13 cellular contexts compared by ENCODE assay signal in the genomic region with DNA sequence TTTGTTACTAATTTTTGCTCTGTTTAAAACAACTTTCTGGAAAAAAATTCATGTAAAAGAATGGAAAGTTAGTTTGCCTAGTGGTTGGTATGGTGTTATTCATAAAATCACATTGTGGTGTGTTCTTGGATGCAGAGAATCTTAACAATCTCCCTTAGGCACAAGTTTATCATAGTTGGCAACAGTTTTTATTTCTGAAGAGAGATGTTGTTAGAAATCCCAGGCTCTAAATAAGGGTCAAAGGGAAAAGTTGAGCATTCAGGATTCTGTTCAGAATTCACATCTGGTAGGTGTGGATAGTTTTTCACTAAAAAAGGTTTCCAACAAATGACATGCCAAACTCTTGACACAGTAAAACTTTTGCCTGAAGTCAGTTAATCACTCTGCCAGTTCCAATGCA. TPM values are rescaled to one million over a fixed set of nuclear protein-coding genes. Genes with fewer than 3 reads are reported as not detected.
DNase-seq lines count a peak whose midpoint lies in the region; ATAC-seq and TF ChIP-seq lines count a peak whose summit lies in the region.
"Had no signal": no experiment of that assay in that cellular context is flagged by ENCODE, and none has a peak within 500 bp of the region (broad histone marks: within the 10 kb centered on the region; RNA-seq: fewer than 3 reads in every experiment).

No MANE protein-coding gene starts in this region.

- H3K4me1 Mint-ChIP-seq in CD4-positive, CD25-positive, alpha-beta regulatory T cell = peaks cover 14 to 25% (median 21%) of the 10 kb centered on the region in 4 donors

- no peak overlapping the region for H3K9ac ChIP-seq in trophoblast cell (ENCODE audit: low read length)

- H3K27me3 Mint-ChIP-seq in CD4-positive, CD25-positive, alpha-beta regulatory T cell = no peaks in the 10 kb centered on the region
- H3K27me3 Mint-ChIP-seq: CD8-positive, alpha-beta memory T cell had no signal

- peaks cover 17% of the 10 kb centered on the region for H3K36me3 ChIP-seq in CD4-positive, CD25-positive, alpha-beta regulatory T cell (ENCODE audit: control insufficient read depth, insufficient read depth, low read length)
- H3K36me3 ChIP-seq in OCI-LY7 (ENCODE audit: insufficient read depth, low read length) (peaks cover 97% of the 10 kb centered on the region), trophoblast cell (ENCODE audit: control insufficient read depth in 1 of 2, insufficient read depth in 2 of 2, low read length in 2 of 2) (peaks cover 1 to 11% of the 10 kb centered on the region in 2 experiments), H7 (replicated peaks; ENCODE audit: control insufficient read depth, insufficient read depth, low read length) (peaks cover 16% of the 10 kb centered on the region)

- no peak overlapping the region for H3K4me3 ChIP-seq in CD4-positive, CD25-positive, alpha-beta regulatory T cell (ENCODE audit: low read depth, low read length)
- H3K4me3 ChIP-seq in OCI-LY7 (ENCODE audit: low read depth, low read length, poor library complexity, severe bottlenecking) (no peak overlapping the region), trophoblast cell (ENCODE audit: low read depth, low read length) (no peak overlapping the region), H7 (ENCODE audit: insufficient read depth, low read depth, low read length) (no peak overlapping the region)

- H4K20me1 ChIP-seq in OCI-LY7 (ENCODE audit: insufficient read depth, low read length) = peaks cover 51% of the 10 kb centered on the region

- H3K4me1 ChIP-seq in CD4-positive, CD25-positive, alpha-beta regulatory T cell (ENCODE audit: control insufficient read depth, insufficient read depth, low read length, poor library complexity, severe bottlenecking) = peaks cover 4% of the 10 kb centered on the region
- H3K4me1 ChIP-seq in OCI-LY7 (ENCODE audit: insufficient read depth, low read length, poor library complexity, severe bottlenecking) = peaks cover 52% of the 10 kb centered on the region
- no peaks in the 10 kb centered on the region for H3K4me1 ChIP-seq in trophoblast cell (ENCODE audit: control insufficient read depth in 1 of 2, insufficient read depth in 2 of 2, low read length in 2 of 2)
- H3K4me1 ChIP-seq: Caco-2 had no signal

- no TSS peak for BruUV-seq in OCI-LY7 (replicated peaks; lab: Mats Ljungman, UMichigan)

- H2BK120ac ChIP-seq in trophoblast cell (ENCODE audit: insufficient read depth, low read length, poor library complexity) = no peak overlapping the region

- H3K14ac ChIP-seq in trophoblast cell (ENCODE audit: low read length) = no peak overlapping the region

- no peak overlapping the region for H2BK12ac ChIP-seq in trophoblast cell (ENCODE audit: low read length)

- CTCF ChIA-PET in OCI-LY7 (lab: Charles Lee; ENCODE audit: unreplicated experiment) = interaction anchor here (1.0 kb wide), 1 partner anchor 14 kb away, joined by 6 read pairs; no protein-coding TSS in a partner anchor

- H3K36me3 Mint-ChIP-seq in CD4-positive, CD25-positive, alpha-beta regulatory T cell = peaks cover 20% of the 10 kb centered on the region

- no peak overlapping the region for H4K12ac ChIP-seq in trophoblast cell (ENCODE audit: low read depth, low read length)

- no peak overlapping the region for H3K18ac ChIP-seq in trophoblast cell (ENCODE audit: low read length)

- no peak overlapping the region for H2BK5ac ChIP-seq in trophoblast cell (ENCODE audit: low read depth, low read length, poor library complexity)

- H3K4me3 Mint-ChIP-seq in CD4-positive, CD25-positive, alpha-beta regulatory T cell = no peak overlapping the region
- H3K4me3 Mint-ChIP-seq: CD14-positive monocyte; CD8-positive, alpha-beta memory T cell had no signal

- no peak overlapping the region for H2AFZ ChIP-seq in OCI-LY7 (ENCODE audit: low read length)
- H2AFZ ChIP-seq in trophoblast cell (ENCODE audit: insufficient read depth, low read length, poor library complexity) = no peak overlapping the region

- H2AK5ac ChIP-seq in trophoblast cell (ENCODE audit: low read length) = no peak overlapping the region

- H3K79me2 ChIP-seq in OCI-LY7 (ENCODE audit: insufficient read depth, low read depth, low read length) (peaks cover 74% of the 10 kb centered on the region), trophoblast cell (ENCODE audit: control insufficient read depth, insufficient read depth, low read length, poor library complexity) (no peaks in the 10 kb centered on the region)

- no peak overlapping the region for H4K91ac ChIP-seq in trophoblast cell (ENCODE audit: low read depth, low read length)

- H3K27ac Mint-ChIP-seq in CD4-positive, CD25-positive, alpha-beta regulatory T cell = peak overlapping the region in 2 of 3 donors; percentile 9 to 20
- H3K27ac Mint-ChIP-seq: CD14-positive monocyte had no signal

- intact Hi-C loops in OCI-LY7 (cut with micrococcal nuclease; ENCODE audit: unreplicated experiment) = loop anchor here (10.0 kb wide), 1 partner anchor 1287 kb away; a partner anchor contains a TSS

- no peak overlapping the region for H3K23ac ChIP-seq in trophoblast cell (ENCODE audit: low read length)

- H3K4me2 ChIP-seq in OCI-LY7 (ENCODE audit: low read length) (peak overlapping the region; percentile 8; the same call in 1 of the 2 replicates), trophoblast cell (ENCODE audit: low read length) (no peak overlapping the region)

- no peaks in the 10 kb centered on the region for H3K79me1 ChIP-seq in trophoblast cell (ENCODE audit: low read length)

- H3K27ac ChIP-seq in CD4-positive, CD25-positive, alpha-beta regulatory T cell (ENCODE audit: insufficient read depth, low read length, poor library complexity, severe bottlenecking) = no peak overlapping the region
- H3K27ac ChIP-seq in OCI-LY7 (ENCODE audit: low read depth, low read length, poor library complexity, severe bottlenecking) (no peak overlapping the region), trophoblast cell (ENCODE audit: low read depth, low read length) (no peak overlapping the region)
- H3K27ac ChIP-seq: HL-60 had no signal

- ATAC-seq in CD4-positive, CD25-positive, alpha-beta regulatory T cell (ENCODE audit: low read depth in 2 of 2) = no peak
- no peak for ATAC-seq in GM21381 (IDR thresholded peaks at IDR 0.05; ENCODE audit: unreplicated experiment)

- no peaks in the 10 kb centered on the region for H3K9me3 Mint-ChIP-seq in CD4-positive, CD25-positive, alpha-beta regulatory T cell
- H3K9me3 Mint-ChIP-seq: CD14-positive monocyte; CD8-positive, alpha-beta memory T cell had no signal

- H3K27me3 ChIP-seq in CD4-positive, CD25-positive, alpha-beta regulatory T cell (ENCODE audit: control insufficient read depth, insufficient read depth, low read length) = no peaks in the 10 kb centered on the region
- H3K27me3 ChIP-seq in trophoblast cell (ENCODE audit: insufficient read depth, low read length) = no peaks in the 10 kb centered on the region
- H3K27me3 ChIP-seq in H7 (ENCODE audit: control insufficient read depth, insufficient read depth, low read length) = no peaks in the 10 kb centered on the region

- POLR2A ChIA-PET in OCI-LY7 (lab: Charles Lee) = no interaction called here

- H3K9me2 ChIP-seq in OCI-LY7 (ENCODE audit: insufficient read depth, low read length) = no peaks in the 10 kb centered on the region

- TF ChIP-seq CTCF in OCI-LY7 (conservative IDR thresholded peaks at IDR 0.05; ENCODE audit: low read length) = no peak

- no peaks in the 10 kb centered on the region for H3K9me3 ChIP-seq in CD4-positive, CD25-positive, alpha-beta regulatory T cell (ENCODE audit: control insufficient read depth in 2 of 2, low read length in 2 of 2)
- H3K9me3 ChIP-seq in OCI-LY7 (ENCODE audit: low read length) = no peaks in the 10 kb centered on the region
- H3K9me3 ChIP-seq in trophoblast cell (ENCODE audit: insufficient read depth, low read depth, low read length) = no peaks in the 10 kb centered on the region
- H3K9me3 ChIP-seq: Caco-2 had no signal

- H4K8ac ChIP-seq in trophoblast cell (ENCODE audit: low read depth, low read length) = no peak overlapping the region

- H3K4ac ChIP-seq in trophoblast cell (ENCODE audit: low read depth, low read length) = no peak overlapping the region

- DNase-seq in CD4-positive, CD25-positive, alpha-beta regulatory T cell = no peak
- peak; percentile 69 for DNase-seq in EH (ENCODE audit: low read depth)
- no peak for DNase-seq in OCI-LY7 (ENCODE audit: low spot score)
- DNase-seq in trophoblast cell = peak; percentile 46 to 90
- no peak for DNase-seq in NCI-H748 (lab: John Stamatoyannopoulos, UW; ENCODE audit: unreplicated experiment)
- DNase-seq in H7 = no peak
- DNase-seq: GDM1, HCEC 1CT had no signal

RNA-seq across cellular contexts. Expression of a gene that starts 6.4 kb away (rescaled TPM):
- 60.3 TPM for total RNA-seq in CD4-positive, CD25-positive, alpha-beta regulatory T cell
- polyA plus RNA-seq in CD4-positive, CD25-positive, alpha-beta regulatory T cell = 100 to 1,000 TPM; 109 to 124 (median 117) TPM
- 131 and 137 TPM in 2 replicates for total RNA-seq in OCI-LY7 (2014; rRNA removed; shearing (Covaris generic))
- total RNA-seq in OCI-LY7 (2022) = 329 and 350 TPM in 2 replicates
- polyA plus RNA-seq in trophoblast cell (2013) = 52.1 and 53.1 TPM in 2 replicates
- total RNA-seq in H7 (2014; rRNA removed; shearing (Covaris generic)) = 72.9 and 75.5 TPM in 2 replicates

Comparison
In these comparisons a context has a peak if more than half of its experiments do, and no peak if none do; other contexts are left out.
1. DNase-seq: peak in EH (single experiment) and trophoblast cell (2 of 2); none in CD4-positive, CD25-positive, alpha-beta regulatory T cell (0 of 3), OCI-LY7 (single experiment), NCI-H748 (single experiment) and H7 (single experiment).